ENCODE assay signal across 19 cellular contexts in genomic region chr10:118967160-118967559, GRCh38.
"Had no signal": no experiment of that assay in that cellular context is flagged by ENCODE, and none has a peak within 500 bp of the region (broad histone marks: within the 10 kb centered on the region; RNA-seq: fewer than 3 reads in every experiment).

No MANE protein-coding gene starts in this region.

- H3K27ac ChIP-seq: cardiac muscle cell, esophagus squamous epithelium, lower lobe of right lung, suprapubic skin, thyroid gland had no signal

- H3K4me1 ChIP-seq: esophagus squamous epithelium, lower lobe of right lung, thyroid gland had no signal

- H3K4me3 Mint-ChIP-seq: effector memory CD8-positive, alpha-beta T cell; memory B cell; naive B cell; stimulated activated effector memory CD8-positive, alpha-beta T cell treated with anti-CD3 and anti-CD28 coated beads, Interleukin-12 subunit alpha, Interleukin-12 subunit beta, amount 100 ng/mL, for 72 hours; type B pancreatic cell had no signal

- H3K27ac Mint-ChIP-seq: effector memory CD8-positive, alpha-beta T cell; memory B cell; naive B cell; stimulated activated effector memory CD8-positive, alpha-beta T cell treated with anti-CD3 and anti-CD28 coated beads, Interleukin-12 subunit alpha, Interleukin-12 subunit beta, amount 100 ng/mL, for 72 hours; type B pancreatic cell had no signal

- H3K9me3 ChIP-seq: esophagus squamous epithelium, gastroesophageal sphincter, left ventricle myocardium inferior, lower lobe of right lung, suprapubic skin, thyroid gland had no signal

- DNase-seq: cortex of kidney; effector memory CD8-positive, alpha-beta T cell; esophagus squamous epithelium; foreskin fibroblast; glutamatergic neuron; kidney; lower lobe of right lung; naive B cell; stimulated activated CD4-positive, alpha-beta T cell treated with anti-CD3 and anti-CD28 coated beads, Interleukin-2, amount 100 ng/mL, for 24 hours; stimulated activated CD8-positive, alpha-beta memory T cell treated with anti-CD3 and anti-CD28 coated beads, Interleukin-4, amount 100 ng/mL, for 48 hours; stimulated activated naive CD8-positive, alpha-beta T cell treated with anti-CD3 and anti-CD28 coated beads, Interleukin-15, Interleukin-2, amounts not matched to agents 100 U/mL and 50 U/mL, for 24 hours; thyroid gland had no signal

- ATAC-seq: effector memory CD8-positive, alpha-beta T cell; lower lobe of right lung; stimulated activated naive CD8-positive, alpha-beta T cell treated with anti-CD3 and anti-CD28 coated beads, Interleukin-15, Interleukin-2, amounts not matched to agents 100 U/mL and 50 U/mL, for 24 hours had no signal

- H3K36me3 Mint-ChIP-seq: memory B cell; naive B cell; stimulated activated effector memory CD8-positive, alpha-beta T cell treated with anti-CD3 and anti-CD28 coated beads, Interleukin-12 subunit alpha, Interleukin-12 subunit beta, amount 100 ng/mL, for 72 hours had no signal

- H3K4me1 Mint-ChIP-seq: memory B cell; naive B cell; stimulated activated effector memory CD8-positive, alpha-beta T cell treated with anti-CD3 and anti-CD28 coated beads, Interleukin-12 subunit alpha, Interleukin-12 subunit beta, amount 100 ng/mL, for 72 hours had no signal

- H3K27me3 ChIP-seq: cardiac muscle cell, gastroesophageal sphincter, suprapubic skin, thyroid gland had no signal

- H3K27me3 Mint-ChIP-seq: type B pancreatic cell had no signal

- H3K9me3 Mint-ChIP-seq: effector memory CD8-positive, alpha-beta T cell; memory B cell; stimulated activated effector memory CD8-positive, alpha-beta T cell treated with anti-CD3 and anti-CD28 coated beads, Interleukin-12 subunit alpha, Interleukin-12 subunit beta, amount 100 ng/mL, for 72 hours had no signal
